Comparison of ENCODE assay signal across 22 cellular contexts in the genomic region with DNA sequence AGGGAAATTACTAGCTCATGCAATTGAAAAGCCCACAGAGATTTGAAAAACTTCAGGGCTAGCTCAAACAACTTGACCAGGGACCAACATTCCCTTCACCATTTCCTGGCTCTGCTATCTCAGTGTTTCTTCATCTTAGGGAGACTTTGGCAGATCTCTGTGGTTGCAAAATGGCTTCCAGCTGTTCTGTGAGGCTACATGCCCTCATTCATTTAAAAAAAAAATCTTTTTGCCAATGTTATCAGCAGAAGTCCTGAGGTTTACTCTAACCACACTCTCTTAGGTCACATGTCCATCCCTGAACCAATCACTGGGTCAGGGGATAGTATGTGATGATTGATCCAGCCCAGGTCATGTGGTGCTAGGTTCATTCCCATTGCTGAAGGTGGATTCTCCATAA. TPM values are rescaled to one million over a fixed set of nuclear protein-coding genes. Genes with fewer than 3 reads are reported as not detected.
DNase-seq lines count a peak whose midpoint lies in the region; ATAC-seq and TF ChIP-seq lines count a peak whose summit lies in the region.
"Had no signal": no experiment of that assay in that cellular context is flagged by ENCODE, and none has a peak within 500 bp of the region (broad histone marks: within the 10 kb centered on the region; RNA-seq: fewer than 3 reads in every experiment).

No MANE protein-coding gene starts in this region.

- H3K27ac ChIP-seq in fibroblast of lung (ENCODE audit: insufficient read depth, low read length) (no peak overlapping the region), sigmoid colon (no peak overlapping the region)
- H3K27ac ChIP-seq: foreskin keratinocyte had no signal

- no peak for TF ChIP-seq POLR2A in sigmoid colon (IDR thresholded peaks at IDR 0.05)

- no peak for TF ChIP-seq EP300 in sigmoid colon (IDR thresholded peaks at IDR 0.05)

- H3K27me3 ChIP-seq in fibroblast of lung (ENCODE audit: control insufficient read depth, insufficient read depth, low read length) (no peaks in the 10 kb centered on the region), sigmoid colon (no peaks in the 10 kb centered on the region)
- H3K27me3 ChIP-seq: foreskin keratinocyte had no signal

- no peak overlapping the region for H3K4me3 ChIP-seq in fibroblast of lung (replicated peaks in 1 of 4; ENCODE audit: control extremely low read depth in 1 of 4, insufficient read depth in 1 of 4, low read depth in 3 of 4, low read length in 4 of 4)
- no peak overlapping the region for H3K4me3 ChIP-seq in sigmoid colon
- H3K4me3 ChIP-seq: lung had no signal

- no peaks in the 10 kb centered on the region for H3K79me2 ChIP-seq in fibroblast of lung (ENCODE audit: control insufficient read depth, insufficient read depth, low read length)

- H3K9me3 ChIP-seq in fibroblast of lung (ENCODE audit: control insufficient read depth, insufficient read depth, low read depth, low read length): no peaks in the 10 kb centered on the region
- no peaks in the 10 kb centered on the region for H3K9me3 ChIP-seq in sigmoid colon

- no peak overlapping the region for H3K9ac ChIP-seq in fibroblast of lung (ENCODE audit: insufficient read depth, low read length)

- intact Hi-C loops in sigmoid colon (cut with DNase I): no loop called here

- H3K36me3 ChIP-seq in fibroblast of lung (ENCODE audit: control insufficient read depth, insufficient read depth, low read length) (no peaks in the 10 kb centered on the region), sigmoid colon (no peaks in the 10 kb centered on the region)

- no peaks in the 10 kb centered on the region for H4K20me1 ChIP-seq in fibroblast of lung (ENCODE audit: control insufficient read depth, extremely low read depth, insufficient read depth, low read length)

- no peak overlapping the region for H2AFZ ChIP-seq in fibroblast of lung (ENCODE audit: low read length)

- TF ChIP-seq CTCF in AG09319 (IDR thresholded peaks at IDR 0.05; ENCODE audit: low read depth, low read length) (no peak), fibroblast of lung (conservative IDR thresholded peaks at IDR 0.05 in 1 of 2, IDR thresholded peaks at IDR 0.05 in 1 of 2; ENCODE audit: low read depth in 1 of 2, low read length in 2 of 2) (no peak), sigmoid colon (IDR thresholded peaks at IDR 0.05) (no peak)

- H3K4me1 ChIP-seq in fibroblast of lung (ENCODE audit: control insufficient read depth, extremely low read depth, insufficient read depth, low read length): no peaks in the 10 kb centered on the region
- H3K4me1 ChIP-seq in sigmoid colon: no peaks in the 10 kb centered on the region

- H3K4me2 ChIP-seq in fibroblast of lung (ENCODE audit: extremely low read depth, insufficient read depth, low read length): no peak overlapping the region

- peak; percentile 28 for DNase-seq in AG09319 (ENCODE audit: extremely low read depth, low read depth)
- DNase-seq in MV-4-11 (lab: John Stamatoyannopoulos, UW): peak; percentile 21
- peak; percentile 60 to 78 for DNase-seq in fibroblast of lung (ENCODE audit: low read depth in 2 of 2)
- DNase-seq in myocyte (ENCODE audit: low read depth): peak; percentile 22
- DNase-seq in activated CD4-positive, CD25-positive, alpha-beta regulatory T cell treated with anti-CD3 and anti-CD28 coated beads, Interleukin-2, amount 50 U/mL, for 72 hours: no peak
- DNase-seq in SK-N-DZ (ENCODE audit: low spot score): no peak
- DNase-seq in sigmoid colon: no peak
- DNase-seq: ACHN; activated CD4-positive, alpha-beta T cell treated with anti-CD3 and anti-CD28 coated beads, Interleukin-2, amount 50 U/mL, for 4 hours; activated CD8-positive, alpha-beta memory T cell treated with anti-CD3 and anti-CD28 coated beads, Interleukin-2, amount 50 U/mL, for 4 hours; activated naive CD8-positive, alpha-beta T cell treated with anti-CD3 and anti-CD28 coated beads, Interleukin-2, amount 10 ng/mL, durations not matched to agents 7 days and 5 days; CD4-positive, alpha-beta T cell; foreskin keratinocyte; islet precursor cell; KBM-7; NCI-H1694; nucleus accumbens; retina; RPMI8226 had no signal

- ATAC-seq in HG02840 (IDR thresholded peaks at IDR 0.05; ENCODE audit: low FRiP score, unreplicated experiment): no peak
- ATAC-seq: activated T-helper 17 cell treated with anti-CD3 and anti-CD28 coated beads, Interleukin-2, amount 50 U/mL, for 72 hours; foreskin keratinocyte had no signal

RNA-seq across cellular contexts. Expression of a gene that starts 13.9 kb away (rescaled TPM):
- total RNA-seq in fibroblast of lung (not detected in 2 replicates), myocyte (not detected in 2 replicates), sigmoid colon (under 1 TPM in 2 of 4 donors, not detected in 2; under 0.01 to 0.33 TPM)
- polyA plus RNA-seq in fibroblast of lung (not detected in 2 replicates), sigmoid colon (under 1 TPM in 2 of 3 donors, not detected in 1; 0.44 to 0.60 TPM)
- not detected in 2 replicates for polyA plus RNA-seq in fibroblast of lung (2012)
- not detected in 2 replicates for polyA minus RNA-seq in fibroblast of lung (ENCODE audit: low replicate concordance)
- polyA plus RNA-seq in myocyte (2012): not detected
- not detected in 2 replicates for polyA plus RNA-seq in SK-N-DZ (2014; cell fraction: cytosol; rRNA removed)
- polyA plus RNA-seq in SK-N-DZ (2014; cell fraction: nucleus; rRNA removed): not detected in 2 replicates
- total RNA-seq: activated naive CD8-positive, alpha-beta T cell treated with anti-CD3 and anti-CD28 coated beads, Interleukin-2, amount 10 ng/mL, durations not matched to agents 7 days and 5 days; activated T-helper 17 cell treated with anti-CD3 and anti-CD28 coated beads, Interleukin-2, amount 50 U/mL, for 72 hours; CD4-positive, alpha-beta T cell had no signal

Comparison
In these comparisons a context has a peak if more than half of its experiments do, and no peak if none do; other contexts are left out.
1. DNase-seq: peak in AG09319 (single experiment), MV-4-11 (single experiment), fibroblast of lung (2 of 2) and myocyte (single experiment); none in activated CD4-positive, CD25-positive, alpha-beta regulatory T cell treated with anti-CD3 and anti-CD28 coated beads, Interleukin-2, amount 50 U/mL, for 72 hours (single experiment), SK-N-DZ (single experiment) and sigmoid colon (single experiment).